Comparison of ENCODE assay signal across 1 cellular context in the genomic region with DNA sequence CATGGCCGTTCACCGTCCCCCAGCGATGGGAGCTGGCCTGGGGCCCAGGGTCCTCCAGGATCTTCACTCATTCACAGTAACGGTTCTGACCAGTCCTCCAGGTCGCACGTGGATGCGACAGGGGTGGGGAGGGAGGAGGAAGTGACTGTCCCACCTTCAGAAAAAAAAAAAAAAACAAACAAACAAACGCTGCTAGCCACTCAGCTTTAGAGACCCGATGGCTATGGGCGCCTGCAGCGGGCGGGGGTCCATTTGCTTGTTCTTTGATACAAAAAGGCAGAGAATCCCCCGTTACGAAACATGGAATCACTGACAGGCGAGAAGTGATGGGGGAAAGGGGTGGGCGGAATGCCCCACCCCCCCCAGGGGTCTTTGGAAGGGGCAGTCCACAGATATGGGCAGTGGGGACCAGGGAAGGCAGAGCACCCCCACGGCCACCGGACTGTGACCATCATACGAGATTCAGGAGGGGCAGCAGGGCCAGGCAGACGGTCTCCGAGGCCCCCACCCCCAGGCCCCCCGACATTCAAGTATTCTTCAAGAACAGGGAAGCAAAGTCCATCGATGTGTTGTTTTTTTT.
TF ChIP-seq lines count a peak whose summit lies in the region.

No MANE protein-coding gene starts in this region.

TF ChIP-seq in SK-N-SH treated with all-trans-retinoic acid at 6 μM for 48 hours, 23 proteins besides CTCF, POLR2A, EP300 and RAD21 (continued from another document):
- TF ChIP-seq POU6F1 (CRISPR knock-in tag; IDR thresholded peaks at IDR 0.05; ENCODE audit: borderline replicate concordance, low read depth) (no peak), ZNF8 (CRISPR knock-in tag; IDR thresholded peaks at IDR 0.05) (no peak), BACH2 (CRISPR knock-in tag; IDR thresholded peaks at IDR 0.05; ENCODE audit: borderline replicate concordance) (no peak), ZNF565 (CRISPR knock-in tag; conservative IDR thresholded peaks at IDR 0.05; ENCODE audit: low read depth) (no peak), ISL1 (CRISPR knock-in tag; IDR thresholded peaks at IDR 0.05) (no peak), PPARA (CRISPR knock-in tag; IDR thresholded peaks at IDR 0.05; ENCODE audit: borderline replicate concordance) (no peak)
- TF ChIP-seq, protein P1, sequence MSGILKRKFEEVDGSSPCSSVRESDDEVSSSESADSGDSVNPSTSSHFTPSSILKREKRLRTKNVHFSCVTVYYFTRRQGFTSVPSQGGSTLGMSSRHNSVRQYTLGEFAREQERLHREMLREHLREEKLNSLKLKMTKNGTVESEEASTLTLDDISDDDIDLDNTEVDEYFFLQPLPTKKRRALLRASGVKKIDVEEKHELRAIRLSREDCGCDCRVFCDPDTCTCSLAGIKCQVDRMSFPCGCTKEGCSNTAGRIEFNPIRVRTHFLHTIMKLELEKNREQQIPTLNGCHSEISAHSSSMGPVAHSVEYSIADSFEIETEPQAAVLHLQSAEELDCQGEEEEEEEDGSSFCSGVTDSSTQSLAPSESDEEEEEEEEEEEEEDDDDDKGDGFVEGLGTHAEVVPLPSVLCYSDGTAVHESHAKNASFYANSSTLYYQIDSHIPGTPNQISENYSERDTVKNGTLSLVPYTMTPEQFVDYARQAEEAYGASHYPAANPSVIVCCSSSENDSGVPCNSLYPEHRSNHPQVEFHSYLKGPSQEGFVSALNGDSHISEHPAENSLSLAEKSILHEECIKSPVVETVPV (CRISPR knock-in tag; IDR thresholded peaks at IDR 0.05): no peak
